ENCODE assay signal across 8 cellular contexts in the genomic region with DNA sequence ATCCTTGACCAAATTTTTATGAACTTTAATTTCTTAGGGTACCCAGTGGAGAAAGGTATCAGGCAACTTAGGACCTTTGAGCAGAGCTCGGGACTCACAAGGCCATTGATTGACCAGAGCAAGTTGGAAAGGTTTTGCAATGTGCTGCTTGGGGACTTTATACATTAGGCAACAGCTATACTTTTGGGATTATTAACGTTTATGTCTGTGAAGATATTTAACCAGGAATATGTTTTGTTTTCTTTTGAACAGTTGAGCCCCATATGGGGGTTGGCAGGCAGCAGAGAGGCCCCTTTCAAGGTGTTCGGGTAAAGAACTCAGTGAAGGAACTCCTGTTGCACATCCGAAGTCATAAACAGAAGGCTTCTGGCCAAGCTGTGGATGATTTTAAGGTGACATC. TPM values are rescaled to one million over a fixed set of nuclear protein-coding genes. Genes with fewer than 3 reads are reported as not detected.
DNase-seq lines count a peak whose midpoint lies in the region; ATAC-seq and TF ChIP-seq lines count a peak whose summit lies in the region.

No MANE protein-coding gene starts in this region.

- TF ChIP-seq CTCF in GM12875 (IDR thresholded peaks at IDR 0.05; ENCODE audit: borderline replicate concordance, insufficient read depth, low read depth, low read length) (no peak), fibroblast of pulmonary artery (IDR thresholded peaks at IDR 0.05; ENCODE audit: low read length, missing control alignments) (no peak)

- peaks cover 24% of the 10 kb centered on the region for H3K36me3 Mint-ChIP-seq in T-helper 17 cell (ENCODE audit: low read depth)

- H3K9me3 ChIP-seq in T-helper 17 cell (ENCODE audit: control insufficient read depth, low read length, poor library complexity, severe bottlenecking) = no peaks in the 10 kb centered on the region

- H3K4me3 ChIP-seq in GM12875 (ENCODE audit: low read depth, low read length) = peak overlapping the region; percentile 88
- peak overlapping the region; percentile 85 for H3K4me3 ChIP-seq in fibroblast of pulmonary artery (replicated peaks; ENCODE audit: low read depth, low read length)
- peak overlapping the region; percentile 93 for H3K4me3 ChIP-seq in skeletal muscle cell (ENCODE audit: low read depth, low read length)

- no peaks in the 10 kb centered on the region for H3K27me3 Mint-ChIP-seq in T-helper 17 cell

- peaks cover 54% of the 10 kb centered on the region for H3K4me1 Mint-ChIP-seq in T-helper 17 cell

- DNase-seq in T-helper 17 cell = no peak
- DNase-seq in fibroblast of pulmonary artery (ENCODE audit: low read depth) = no peak
- DNase-seq in skeletal muscle cell (ENCODE audit: low read depth) = no peak
- DNase-seq in superior temporal gyrus (ENCODE audit: extremely low spot score) = no peak
- DNase-seq in stimulated activated CD4-positive, alpha-beta T cell treated with anti-CD3 and anti-CD28 coated beads, Interleukin-2, amount 100 ng/mL, for 48 hours = no peak
- DNase-seq in effector CD8-positive, alpha-beta T cell (lab: John Stamatoyannopoulos, UW) = no peak

- no peak for ATAC-seq in T-helper 17 cell
- no peak for ATAC-seq in GM19397 (IDR thresholded peaks at IDR 0.05; ENCODE audit: unreplicated experiment)

- H3K4me3 Mint-ChIP-seq in T-helper 17 cell = peak overlapping the region; percentile 99

- peak overlapping the region; percentile 100 for H3K27ac Mint-ChIP-seq in T-helper 17 cell

RNA-seq across cellular contexts. Expression of a gene that starts 2.5 kb away (rescaled TPM):
- total RNA-seq in T-helper 17 cell = 100 to 1,000 TPM; 682 to 814 TPM
